Comparison of ENCODE assay signal across 1 cellular context in genomic region chr14:103103461-103104388, GRCh38.
TF ChIP-seq lines count a peak whose summit lies in the region.

No MANE protein-coding gene starts in this region.

TF ChIP-seq in HepG2, 621 proteins besides CTCF, POLR2A, EP300 and RAD21 (continued from another document and continues in another):
- peak; percentile 10; the same call in 1 of the 2 replicates for TF ChIP-seq ZNF281 (CRISPR knock-in tag; IDR thresholded peaks at IDR 0.05; ENCODE audit: borderline replicate concordance)
- TF ChIP-seq TFAP4 (IDR thresholded peaks at IDR 0.05; ENCODE audit: borderline replicate concordance, low read depth): peak; percentile 93
- no peak for TF ChIP-seq ZFP36 (IDR thresholded peaks at IDR 0.05; ENCODE audit: borderline replicate concordance, low read depth, low read length, partially characterized antibody)
- TF ChIP-seq SIX4 (CRISPR knock-in tag; IDR thresholded peaks at IDR 0.05): no peak
- peak; percentile 89 for TF ChIP-seq AGO2 (optimal IDR thresholded peaks at IDR 0.05; ENCODE audit: low read depth, low read length)
- TF ChIP-seq CHD4 (IDR thresholded peaks at IDR 0.05; ENCODE audit: borderline replicate concordance, low read length): no peak
- TF ChIP-seq MTA3 (CRISPR knock-in tag; IDR thresholded peaks at IDR 0.05): no peak
- no peak for TF ChIP-seq ZNF589 (CRISPR knock-in tag; conservative IDR thresholded peaks at IDR 0.05)
- peak; percentile 82 for TF ChIP-seq PATZ1 (CRISPR knock-in tag; IDR thresholded peaks at IDR 0.05)
- peak; percentile 92 for TF ChIP-seq AGO1 (IDR thresholded peaks at IDR 0.05; ENCODE audit: low read depth, low read length, poor library complexity, severe bottlenecking)
- TF ChIP-seq RNF219 (CRISPR knock-in tag; IDR thresholded peaks at IDR 0.05): no peak
- TF ChIP-seq THAP11 (CRISPR knock-in tag; IDR thresholded peaks at IDR 0.05): no peak
- TF ChIP-seq ZNF234 (CRISPR knock-in tag; conservative IDR thresholded peaks at IDR 0.05): 0 out of 2 replicates have a peak, but pooled peaks have one; percentile 36
- TF ChIP-seq POLR2G (IDR thresholded peaks at IDR 0.05; ENCODE audit: low read depth, low read length): 0 out of 2 replicates have a peak, but pooled peaks have one; percentile 32
- TF ChIP-seq MIER2 (CRISPR knock-in tag; IDR thresholded peaks at IDR 0.05): no peak
- TF ChIP-seq ZSCAN30 (CRISPR knock-in tag; IDR thresholded peaks at IDR 0.05): no peak
- TF ChIP-seq ZNF124 (CRISPR knock-in tag; IDR thresholded peaks at IDR 0.05): no peak
- TF ChIP-seq HDAC2 (CRISPR knock-in tag; IDR thresholded peaks at IDR 0.05): peak; percentile 9; the same call in 1 of the 2 replicates
- TF ChIP-seq ZNF20 (CRISPR knock-in tag; IDR thresholded peaks at IDR 0.05): no peak
- peak; percentile 56 for TF ChIP-seq CREB1 (IDR thresholded peaks at IDR 0.05)
- TF ChIP-seq CREB1 (CRISPR knock-in tag; IDR thresholded peaks at IDR 0.05): no peak; the same call in 1 of the 2 replicates
- TF ChIP-seq GTF3A (CRISPR knock-in tag; conservative IDR thresholded peaks at IDR 0.05): peak; percentile 82; the same call in 1 of the 2 replicates
- peak; percentile 71; the same call in 1 of the 2 replicates for TF ChIP-seq ZNF431 (CRISPR knock-in tag; IDR thresholded peaks at IDR 0.05; ENCODE audit: borderline replicate concordance, low read depth)
- no peak for TF ChIP-seq TCF7L2 (IDR thresholded peaks at IDR 0.05; ENCODE audit: low read depth, low read length)
- TF ChIP-seq ZNF354B (CRISPR knock-in tag; IDR thresholded peaks at IDR 0.05): no peak
- TF ChIP-seq ZNF264 (CRISPR knock-in tag; IDR thresholded peaks at IDR 0.05): no peak
- peak; percentile 78 for TF ChIP-seq ZFX (CRISPR knock-in tag; IDR thresholded peaks at IDR 0.05; ENCODE audit: low read depth)
- peak; percentile 81 for TF ChIP-seq SKI (IDR thresholded peaks at IDR 0.05; ENCODE audit: partially characterized antibody)
- no peak for TF ChIP-seq NR1H2 (CRISPR knock-in tag; IDR thresholded peaks at IDR 0.05; ENCODE audit: borderline replicate concordance, low read depth)
- 0 out of 2 replicates have a peak, but pooled peaks have one; percentile 18 for TF ChIP-seq RERE (CRISPR knock-in tag; IDR thresholded peaks at IDR 0.05; ENCODE audit: low read depth)
- TF ChIP-seq SP1 (IDR thresholded peaks at IDR 0.05): no peak
- TF ChIP-seq SP1 (CRISPR knock-in tag; IDR thresholded peaks at IDR 0.05): peak; percentile 64
- no peak for TF ChIP-seq PCBP2 (optimal IDR thresholded peaks at IDR 0.05; ENCODE audit: low read depth, low read length, poor library complexity, severe bottlenecking)
- TF ChIP-seq NPAS2 (CRISPR knock-in tag; IDR thresholded peaks at IDR 0.05; ENCODE audit: borderline replicate concordance): no peak
- TF ChIP-seq ZBTB7B (CRISPR knock-in tag; IDR thresholded peaks at IDR 0.05): peak; percentile 74; the same call in 1 of the 2 replicates
- peak; percentile 51; the same call in 1 of the 2 replicates for TF ChIP-seq HNF4A (CRISPR knock-in tag; IDR thresholded peaks at IDR 0.05)
- TF ChIP-seq PCBP1 (IDR thresholded peaks at IDR 0.05; ENCODE audit: borderline replicate concordance, low read depth, low read length): 0 out of 2 replicates have a peak, but pooled peaks have one; percentile 41
- no peak for TF ChIP-seq ZNF512B (CRISPR knock-in tag; IDR thresholded peaks at IDR 0.05; ENCODE audit: borderline replicate concordance)
- peak; percentile 68; the same call in 1 of the 2 replicates for TF ChIP-seq ZNF543 (CRISPR knock-in tag; IDR thresholded peaks at IDR 0.05)
- TF ChIP-seq IRF1 (CRISPR knock-in tag; IDR thresholded peaks at IDR 0.05; ENCODE audit: low read depth): no peak
- peak; percentile 60; the same call in 1 of the 2 replicates for TF ChIP-seq SPEN (CRISPR knock-in tag; IDR thresholded peaks at IDR 0.05; ENCODE audit: low read depth)
- peak; percentile 95 for TF ChIP-seq KDM2A (CRISPR knock-in tag; IDR thresholded peaks at IDR 0.05; ENCODE audit: borderline replicate concordance, low read depth)
- 0 out of 2 replicates have a peak, but pooled peaks have one; percentile 58 for TF ChIP-seq NKX3-1 (CRISPR knock-in tag; IDR thresholded peaks at IDR 0.05)
- peak; percentile 27; the same call in 1 of the 2 replicates for TF ChIP-seq GATAD2A (CRISPR knock-in tag; IDR thresholded peaks at IDR 0.05)
- no peak for TF ChIP-seq NFE2 (CRISPR knock-in tag; IDR thresholded peaks at IDR 0.05)
- TF ChIP-seq HNF1B (CRISPR knock-in tag; IDR thresholded peaks at IDR 0.05): peak; percentile 79
- TF ChIP-seq ZNF383 (CRISPR knock-in tag; IDR thresholded peaks at IDR 0.05; ENCODE audit: borderline replicate concordance): peak; percentile 88; the same call in 1 of the 2 replicates
- no peak for TF ChIP-seq ZFP37 (CRISPR knock-in tag; IDR thresholded peaks at IDR 0.05; ENCODE audit: borderline replicate concordance)
